13 cellular contexts compared by ENCODE assay signal in genomic region chr3:60027335-60027734, GRCh38.
"Had no signal": no experiment of that assay in that cellular context is flagged by ENCODE, and none has a peak within 500 bp of the region (broad histone marks: within the 10 kb centered on the region; RNA-seq: fewer than 3 reads in every experiment).

No MANE protein-coding gene starts in this region.

- H3K9me3 Mint-ChIP-seq: nephron progenitor cell; stimulated activated effector memory CD8-positive, alpha-beta T cell treated with anti-CD3 and anti-CD28 coated beads, Interleukin-12 subunit alpha, Interleukin-12 subunit beta, amount 100 ng/mL, for 72 hours; WTC11 had no signal

- H3K36me3 Mint-ChIP-seq: stimulated activated effector memory CD8-positive, alpha-beta T cell treated with anti-CD3 and anti-CD28 coated beads, Interleukin-12 subunit alpha, Interleukin-12 subunit beta, amount 100 ng/mL, for 72 hours; WTC11 had no signal

- ATAC-seq: left lobe of liver; sciatic nerve; stimulated activated effector memory CD8-positive, alpha-beta T cell treated with anti-CD3 and anti-CD28 coated beads, Interleukin-12 subunit alpha, Interleukin-12 subunit beta, amount 100 ng/mL, for 72 hours; WTC11 had no signal

- H3K4me3 Mint-ChIP-seq: nephron progenitor cell; stimulated activated effector memory CD8-positive, alpha-beta T cell treated with anti-CD3 and anti-CD28 coated beads, Interleukin-12 subunit alpha, Interleukin-12 subunit beta, amount 100 ng/mL, for 72 hours; WTC11 had no signal

- DNase-seq: activated CD4-positive, alpha-beta T cell treated with anti-CD3 and anti-CD28 coated beads for 48 hours; activated gamma-delta T cell; adrenal gland; hypothalamus; kidney; nephron progenitor cell; nucleus accumbens; stimulated activated CD4-positive, alpha-beta T cell treated with anti-CD3 and anti-CD28 coated beads, Interleukin-4, amount 100 ng/mL, for 24 hours; upper lobe of left lung had no signal

- H3K27ac Mint-ChIP-seq: nephron progenitor cell; stimulated activated effector memory CD8-positive, alpha-beta T cell treated with anti-CD3 and anti-CD28 coated beads, Interleukin-12 subunit alpha, Interleukin-12 subunit beta, amount 100 ng/mL, for 72 hours; WTC11 had no signal
